ENCODE assay signal across 21 cellular contexts in the genomic region with DNA sequence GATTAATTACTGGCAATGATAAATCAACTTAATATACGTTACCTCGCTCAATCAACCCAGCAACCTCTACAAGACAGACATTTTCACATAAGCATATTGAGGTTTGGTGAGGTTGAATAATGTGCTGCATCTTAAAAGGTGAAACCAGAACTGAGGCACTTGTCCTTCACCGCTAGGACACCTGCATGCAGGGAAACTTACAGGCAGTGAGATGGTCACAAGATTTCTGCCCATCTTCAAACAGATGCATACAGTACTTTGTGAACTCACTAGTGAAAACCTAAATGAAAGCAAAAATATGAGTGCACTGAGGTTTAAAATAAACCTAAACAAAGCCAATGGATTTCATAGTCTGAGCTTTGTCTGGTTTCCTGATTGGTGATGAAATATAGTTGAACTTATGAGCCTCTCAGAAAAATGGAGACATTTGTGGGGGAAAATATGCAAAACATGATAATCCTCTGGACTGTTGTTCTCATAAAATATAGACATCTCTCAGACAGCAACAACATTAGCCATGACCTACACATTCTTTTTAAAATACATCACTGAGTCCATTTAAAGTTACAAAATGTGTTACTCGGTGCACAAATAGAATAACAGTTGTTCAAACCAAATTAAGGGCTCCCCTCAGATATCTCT. TPM values are rescaled to one million over a fixed set of nuclear protein-coding genes. Genes with fewer than 3 reads are reported as not detected.
DNase-seq lines count a peak whose midpoint lies in the region; FAIRE-seq and TF ChIP-seq lines count a peak whose summit lies in the region.
"Had no signal": no experiment of that assay in that cellular context is flagged by ENCODE, and none has a peak within 500 bp of the region (broad histone marks: within the 10 kb centered on the region; RNA-seq: fewer than 3 reads in every experiment).

No MANE protein-coding gene starts in this region.

- no peak overlapping the region for H3K9ac ChIP-seq in smooth muscle cell (ENCODE audit: low read depth)

- WGBS in smooth muscle cell (ENCODE audit: low lambda C conversion rate) = 70% methylated on average over 4 of the region's 4 CpGs

- peaks cover 5% of the 10 kb centered on the region for H3F3A ChIP-seq in smooth muscle cell (ENCODE audit: low read depth)

- H3K4me3 ChIP-seq in astrocyte of the spinal cord (ENCODE audit: low read depth, low read length) (no peak overlapping the region), smooth muscle cell (no peak overlapping the region)
- H3K4me3 ChIP-seq: esophagus muscularis mucosa, left ventricle myocardium inferior, SJCRH30, tibial nerve had no signal

- H4K20me1 ChIP-seq in smooth muscle cell (ENCODE audit: low read depth) = no peaks in the 10 kb centered on the region

- peak overlapping the region; percentile 37 for H3K4me2 ChIP-seq in smooth muscle cell

- H3K9me3 ChIP-seq in smooth muscle cell (replicated peaks; ENCODE audit: low read depth) = no peaks in the 10 kb centered on the region
- H3K9me3 ChIP-seq: BE2C, esophagus muscularis mucosa, left ventricle myocardium inferior, SJCRH30, tibial nerve had no signal

- DNase-seq in GM12891 (ENCODE audit: insufficient read length, low spot score) (no peak), astrocyte of the spinal cord (ENCODE audit: low read depth, low spot score) (peak; percentile 25), hepatic stellate cell (ENCODE audit: low spot score) (peak; percentile 4), smooth muscle cell (lab: John Stamatoyannopoulos, UW; ENCODE audit: unreplicated experiment) (no peak), T1000 (lab: John Stamatoyannopoulos, UW) (no peak), NCI-H187 (lab: John Stamatoyannopoulos, UW) (no peak), NCI-H345 (lab: John Stamatoyannopoulos, UW) (no peak)
- DNase-seq: activated CD8-positive, alpha-beta memory T cell treated with anti-CD3 and anti-CD28 coated beads, Interleukin-2, amount 50 U/mL, for 48 hours; activated gamma-delta T cell treated with Interleukin-2 at 50 U/mL for 16 hours; amygdala; BE2C; COR-L47; DND-41; effector memory CD4-positive, alpha-beta T cell; left ventricle myocardium inferior; SJCRH30; stimulated activated CD4-positive, alpha-beta T cell treated with anti-CD3 and anti-CD28 coated beads, Interleukin-4, amount 100 ng/mL, for 24 hours; stimulated activated naive CD8-positive, alpha-beta T cell treated with anti-CD3 and anti-CD28 coated beads, Interleukin-15, amount 100 ng/mL, for 72 hours; T-helper 17 cell had no signal

- TF ChIP-seq CTCF in astrocyte of the spinal cord (IDR thresholded peaks at IDR 0.05; ENCODE audit: low read depth, low read length) (no peak), smooth muscle cell (IDR thresholded peaks at IDR 0.05; ENCODE audit: borderline replicate concordance, insufficient read depth, poor library complexity, severe bottlenecking) (no peak)

- no peak overlapping the region for H2AFZ ChIP-seq in smooth muscle cell (ENCODE audit: low read depth)

- no peaks in the 10 kb centered on the region for H3K36me3 ChIP-seq in smooth muscle cell (ENCODE audit: low read depth)
- H3K36me3 ChIP-seq: BE2C, esophagus muscularis mucosa, left ventricle myocardium inferior, SJCRH30, tibial nerve had no signal

- no peaks in the 10 kb centered on the region for H3K79me2 ChIP-seq in smooth muscle cell (ENCODE audit: low read depth)

- peak overlapping the region; percentile 72 for H3K27ac ChIP-seq in smooth muscle cell (ENCODE audit: low read depth)
- H3K27ac ChIP-seq: esophagus muscularis mucosa, left ventricle myocardium inferior, SJCRH30, tibial nerve had no signal

- no peak for TF ChIP-seq POLR2A in GM12891 (IDR thresholded peaks at IDR 0.05; ENCODE audit: low read depth, low read length)

- no peaks in the 10 kb centered on the region for H3K27me3 ChIP-seq in smooth muscle cell (ENCODE audit: low read depth)
- H3K27me3 ChIP-seq: BE2C, SJCRH30, tibial nerve had no signal

- peak; percentile 9 for FAIRE-seq in GM12891 (lab: Jason Lieb, UNC)

- peaks cover 5% of the 10 kb centered on the region for H3K4me1 ChIP-seq in smooth muscle cell (ENCODE audit: low read depth)
- H3K4me1 ChIP-seq: BE2C, esophagus muscularis mucosa, left ventricle myocardium inferior, tibial nerve had no signal

- in situ Hi-C loops in astrocyte of the spinal cord (cut with HindIII; ENCODE audit: low sequenced_read_pairs) = no loop called here

TF ChIP-seq in GM12891, 5 proteins besides CTCF, POLR2A, EP300 and RAD21:
- TF ChIP-seq POLR2AphosphoS5 (IDR thresholded peaks at IDR 0.05; ENCODE audit: low read depth, low read length) (no peak), SPI1 (IDR thresholded peaks at IDR 0.05; ENCODE audit: low read depth, low read length) (no peak), POU2F2 (IDR thresholded peaks at IDR 0.05; ENCODE audit: low read depth, low read length) (no peak), PAX5 (IDR thresholded peaks at IDR 0.05; ENCODE audit: insufficient read depth, low read length, severe bottlenecking) (no peak), TAF1 (IDR thresholded peaks at IDR 0.05; ENCODE audit: low read depth, low read length) (no peak)

RNA-seq across cellular contexts. Expression of gene PRSS12, which starts 20.9 kb away (rescaled TPM):
- 0.04 TPM for polyA plus RNA-seq in GM12891 (2012; ENCODE audit: low read depth, missing spikeins)
- total RNA-seq in smooth muscle cell = 18.8 and 24.5 TPM in 2 replicates
- polyA plus RNA-seq in smooth muscle cell = 9.9 and 28.3 TPM in 2 replicates
- total RNA-seq: left ventricle myocardium inferior, T-helper 17 cell had no signal

Comparison
In these comparisons a context has a peak if more than half of its experiments do, and no peak if none do; other contexts are left out.
1. DNase-seq: peak in astrocyte of the spinal cord (single experiment) and hepatic stellate cell (single experiment); none in GM12891 (single experiment), smooth muscle cell (single experiment), T1000 (single experiment), NCI-H187 (0 of 2) and NCI-H345 (single experiment).